ENCODE assay signal across 18 cellular contexts in the genomic region with DNA sequence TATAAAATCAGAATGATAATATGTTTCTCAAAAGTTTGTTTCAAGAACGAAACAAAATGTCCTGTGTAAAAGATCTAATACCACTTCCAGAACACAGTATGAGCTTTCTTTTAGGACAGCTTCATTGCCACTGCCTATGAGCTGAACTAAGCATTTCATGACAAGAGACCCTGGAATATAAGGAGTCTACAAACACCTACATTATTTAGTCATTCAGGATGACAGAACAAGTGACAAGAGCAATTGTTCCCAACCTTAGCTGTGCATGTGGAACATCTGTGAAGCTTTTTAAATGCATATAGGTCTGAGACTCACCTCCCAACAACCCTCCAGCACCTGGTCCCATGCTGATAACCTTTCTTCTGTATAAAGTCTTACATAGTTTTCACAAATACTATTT.
DNase-seq lines count a peak whose midpoint lies in the region; ATAC-seq and TF ChIP-seq lines count a peak whose summit lies in the region.
"Had no signal": no experiment of that assay in that cellular context is flagged by ENCODE, and none has a peak within 500 bp of the region (broad histone marks: within the 10 kb centered on the region; RNA-seq: fewer than 3 reads in every experiment).

No MANE protein-coding gene starts in this region.

- H3K4me2 ChIP-seq in Karpas-422 (ENCODE audit: low read depth, low read length, poor library complexity, severe bottlenecking) (no peak overlapping the region), neural cell (ENCODE audit: low read length) (no peak overlapping the region)
- H3K4me2 ChIP-seq: BLaER1 had no signal

- H3K9me3 ChIP-seq in Karpas-422 (ENCODE audit: low read length) (no peaks in the 10 kb centered on the region), neural cell (ENCODE audit: low read length) (no peaks in the 10 kb centered on the region)

- H3K36me3 ChIP-seq in Karpas-422 (ENCODE audit: insufficient read depth, low read length) (no peaks in the 10 kb centered on the region), neural cell (ENCODE audit: insufficient read depth, low read length) (no peaks in the 10 kb centered on the region)

- no peaks in the 10 kb centered on the region for H3K79me2 ChIP-seq in Karpas-422 (ENCODE audit: low read length)
- no peaks in the 10 kb centered on the region for H3K79me2 ChIP-seq in neural cell (replicated peaks; ENCODE audit: insufficient read depth, low read length)

- H3K27ac ChIP-seq in Karpas-422 (ENCODE audit: low read length) (no peak overlapping the region), neural cell (ENCODE audit: low read length) (peak overlapping the region; percentile 34)
- H3K27ac ChIP-seq: BLaER1, C4-2B had no signal

- TF ChIP-seq CTCF in WTC11 (IDR thresholded peaks at IDR 0.05) (no peak), neural cell (IDR thresholded peaks at IDR 0.05; ENCODE audit: poor library complexity, severe bottlenecking) (no peak)

- no peaks in the 10 kb centered on the region for H3K9me2 ChIP-seq in Karpas-422 (replicated peaks; ENCODE audit: insufficient read depth, low read length)
- no peaks in the 10 kb centered on the region for H3K9me2 ChIP-seq in neural cell (ENCODE audit: insufficient read depth, low read length)

- H3K4me1 Mint-ChIP-seq in WTC11: peaks cover 19% of the 10 kb centered on the region
- H3K4me1 Mint-ChIP-seq: B cell; CD4-positive, CD25-positive, alpha-beta regulatory T cell had no signal

- POLR2A ChIA-PET in WTC11 (lab: Charles Lee): no interaction called here

- no peaks in the 10 kb centered on the region for H3K36me3 Mint-ChIP-seq in WTC11
- H3K36me3 Mint-ChIP-seq: CD4-positive, CD25-positive, alpha-beta regulatory T cell; CD8-positive, alpha-beta T cell had no signal

- H3K4me3 Mint-ChIP-seq in WTC11: no peak overlapping the region
- H3K4me3 Mint-ChIP-seq: B cell; CD4-positive, CD25-positive, alpha-beta regulatory T cell; CD8-positive, alpha-beta T cell had no signal

- H2AFZ ChIP-seq in Karpas-422 (ENCODE audit: low read length) (peak overlapping the region; percentile 17; the same call in 1 of the 2 replicates), neural cell (ENCODE audit: low read depth, low read length) (no peak overlapping the region)

- peaks cover 33% of the 10 kb centered on the region for H3K4me1 ChIP-seq in Karpas-422 (ENCODE audit: low read length)
- H3K4me1 ChIP-seq: BLaER1 had no signal

- no peak overlapping the region for H3K9ac ChIP-seq in Karpas-422 (ENCODE audit: low read length)
- no peak overlapping the region for H3K9ac ChIP-seq in neural cell (ENCODE audit: low read length)
- H3K9ac ChIP-seq: BLaER1 had no signal

- no peaks in the 10 kb centered on the region for H3K27me3 ChIP-seq in Karpas-422 (ENCODE audit: low read length)
- no peaks in the 10 kb centered on the region for H3K27me3 ChIP-seq in neural cell (ENCODE audit: insufficient read depth, low read depth, low read length)
- H3K27me3 ChIP-seq: BLaER1 had no signal

- CTCF ChIA-PET in WTC11 (lab: Charles Lee): no interaction called here

- no peaks in the 10 kb centered on the region for H3K27me3 Mint-ChIP-seq in WTC11 (ENCODE audit: low read depth)
- H3K27me3 Mint-ChIP-seq: B cell; CD4-positive, CD25-positive, alpha-beta regulatory T cell had no signal

- H3K9me3 Mint-ChIP-seq in WTC11: no peaks in the 10 kb centered on the region

- no peak for DNase-seq in Karpas-422
- DNase-seq in WTC11 (ENCODE audit: low spot score): no peak
- no peak for DNase-seq in NCI-H187 (lab: John Stamatoyannopoulos, UW)
- no peak for DNase-seq in activated CD4-positive, alpha-beta T cell treated with anti-CD3 and anti-CD28 coated beads, Interleukin-2, amount 50 U/mL, for 4 hours
- DNase-seq: CD4-positive, CD25-positive, alpha-beta regulatory T cell; CD8-positive, alpha-beta T cell; DMS 273 treated with DMSO at 0.1 percent for 48 hours; DMS79; EL; GDM1; H7; HCEC 1CT had no signal

- H3K4me3 ChIP-seq in Karpas-422 (ENCODE audit: low read length) (no peak overlapping the region), neural cell (ENCODE audit: low read length) (no peak overlapping the region)
- H3K4me3 ChIP-seq: BLaER1, GM12878 had no signal

- peak; percentile 91 for TF ChIP-seq EP300 in neural cell (conservative IDR thresholded peaks at IDR 0.05; ENCODE audit: poor library complexity, severe bottlenecking)

- no peaks in the 10 kb centered on the region for H3F3A ChIP-seq in neural cell (ENCODE audit: insufficient read depth, low read length, poor library complexity, severe bottlenecking)

- H4K20me1 ChIP-seq in Karpas-422 (ENCODE audit: insufficient read depth, low read depth, low read length): no peaks in the 10 kb centered on the region
- H4K20me1 ChIP-seq in neural cell (ENCODE audit: insufficient read depth): no peaks in the 10 kb centered on the region
- H4K20me1 ChIP-seq: BLaER1 had no signal

- 0 out of 2 replicates have a peak overlapping the region, but pooled peaks have one; percentile 18 for H3K27ac Mint-ChIP-seq in WTC11
- H3K27ac Mint-ChIP-seq: B cell; CD4-positive, CD25-positive, alpha-beta regulatory T cell; CD8-positive, alpha-beta T cell had no signal

- TF ChIP-seq RAD21 in neural cell (conservative IDR thresholded peaks at IDR 0.05): peak; percentile 37

- ATAC-seq in WTC11 (peak; percentile 65; the same call in 1 of the 2 replicates), GM21381 (IDR thresholded peaks at IDR 0.05; ENCODE audit: unreplicated experiment) (no peak)
- ATAC-seq: CD8-positive, alpha-beta T cell; GM12878 had no signal

TF ChIP-seq in WTC11, 78 proteins besides CTCF, POLR2A, EP300 and RAD21:
- TF ChIP-seq ZNF671 (CRISPR knock-in tag; IDR thresholded peaks at IDR 0.05) (no peak), ATF1 (CRISPR knock-in tag; IDR thresholded peaks at IDR 0.05) (no peak), TEAD1 (CRISPR knock-in tag; IDR thresholded peaks at IDR 0.05) (no peak)
- TF ChIP-seq, protein P1, sequence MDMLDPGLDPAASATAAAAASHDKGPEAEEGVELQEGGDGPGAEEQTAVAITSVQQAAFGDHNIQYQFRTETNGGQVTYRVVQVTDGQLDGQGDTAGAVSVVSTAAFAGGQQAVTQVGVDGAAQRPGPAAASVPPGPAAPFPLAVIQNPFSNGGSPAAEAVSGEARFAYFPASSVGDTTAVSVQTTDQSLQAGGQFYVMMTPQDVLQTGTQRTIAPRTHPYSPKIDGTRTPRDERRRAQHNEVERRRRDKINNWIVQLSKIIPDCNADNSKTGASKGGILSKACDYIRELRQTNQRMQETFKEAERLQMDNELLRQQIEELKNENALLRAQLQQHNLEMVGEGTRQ (CRISPR knock-in tag; IDR thresholded peaks at IDR 0.05): no peak

TF ChIP-seq in neural cell, 6 proteins besides CTCF, POLR2A, EP300 and RAD21:
- TF ChIP-seq REST (IDR thresholded peaks at IDR 0.05; ENCODE audit: borderline replicate concordance): peak; percentile 60
- no peak for TF ChIP-seq EZH2 (IDR thresholded peaks at IDR 0.05; ENCODE audit: borderline replicate concordance, insufficient read depth, low read length, poor library complexity, severe bottlenecking)
- peak; percentile 62 for TF ChIP-seq POLR2AphosphoS5 (IDR thresholded peaks at IDR 0.05)
- TF ChIP-seq SMC3 (conservative IDR thresholded peaks at IDR 0.05; ENCODE audit: poor library complexity): peak; percentile 15
- TF ChIP-seq TAF1 (IDR thresholded peaks at IDR 0.05; ENCODE audit: low read depth): no peak
